Comparison of ENCODE assay signal across 8 cellular contexts in the genomic region with DNA sequence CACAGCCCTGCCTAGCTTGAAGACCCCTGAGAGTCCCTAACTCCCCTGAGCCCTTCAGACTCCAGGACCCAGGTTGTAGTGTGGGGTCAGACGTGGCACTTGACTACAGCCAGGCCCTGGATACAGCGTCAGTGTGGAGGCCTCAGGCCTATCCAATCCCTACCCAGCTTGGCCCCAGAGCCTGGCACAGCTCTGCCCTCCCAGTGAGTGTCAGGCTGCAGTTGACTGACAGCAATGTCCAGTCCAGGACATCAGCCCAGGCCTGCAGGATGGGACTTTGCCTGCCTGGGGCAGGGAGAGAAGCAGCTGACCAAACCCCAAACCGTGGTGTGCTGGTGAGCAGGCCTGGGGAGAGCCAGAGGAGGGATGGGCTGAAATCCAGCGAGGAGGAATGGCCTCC. TPM values are rescaled to one million over a fixed set of nuclear protein-coding genes. Genes with fewer than 3 reads are reported as not detected.
DNase-seq lines count a peak whose midpoint lies in the region; ATAC-seq and TF ChIP-seq lines count a peak whose summit lies in the region.

No MANE protein-coding gene starts in this region.

- peaks cover 99% of the 10 kb centered on the region for H3K4me1 Mint-ChIP-seq in dendritic cell treated with granulocyte-macrophage colony-stimulating factor and Interleukin-4, amounts not matched to agents 40 ng/mL and 50 ng/mL, for 4 days (ENCODE audit: low read depth)
- H3K4me1 Mint-ChIP-seq in naive B cell = peaks cover 83 to 100% (median 96%) of the 10 kb centered on the region in 3 donors

- no peaks in the 10 kb centered on the region for H3K9me3 ChIP-seq in MG63

- H3K9me3 Mint-ChIP-seq in dendritic cell treated with granulocyte-macrophage colony-stimulating factor and Interleukin-4, amounts not matched to agents 40 ng/mL and 50 ng/mL, for 4 days = no peaks in the 10 kb centered on the region
- H3K9me3 Mint-ChIP-seq in naive B cell = no peaks in the 10 kb centered on the region

- H3K4me3 Mint-ChIP-seq in dendritic cell treated with granulocyte-macrophage colony-stimulating factor and Interleukin-4, amounts not matched to agents 40 ng/mL and 50 ng/mL, for 4 days = peak overlapping the region; percentile 67
- peak overlapping the region; percentile 77 to 94 (median 88) for H3K4me3 Mint-ChIP-seq in naive B cell

- H3K27me3 ChIP-seq in MG63 = no peaks in the 10 kb centered on the region

- ATAC-seq in naive B cell (ENCODE audit: low read depth in 2 of 2) (no peak), HG02588 (IDR thresholded peaks at IDR 0.05; ENCODE audit: unreplicated experiment) (no peak), GM21526 (IDR thresholded peaks at IDR 0.05; ENCODE audit: low FRiP score, unreplicated experiment) (no peak)

- DNase-seq in AG10803 (ENCODE audit: low read depth) (peak; percentile 53), MG63 (peak; percentile 56), naive B cell (no peak)
- DNase-seq in activated effector memory CD4-positive, alpha-beta T cell treated with anti-CD3 and anti-CD28 coated beads, Interleukin-2, amount 50 U/mL, for 16 hours = no peak
- DNase-seq in activated CD8-positive, alpha-beta memory T cell treated with anti-CD3 and anti-CD28 coated beads, Interleukin-2, amount 50 U/mL, for 48 hours = no peak

- TF ChIP-seq CTCF in AG10803 (conservative IDR thresholded peaks at IDR 0.05; ENCODE audit: low read length) = no peak

- peak overlapping the region; percentile 85 for H3K27ac Mint-ChIP-seq in dendritic cell treated with granulocyte-macrophage colony-stimulating factor and Interleukin-4, amounts not matched to agents 40 ng/mL and 50 ng/mL, for 4 days
- H3K27ac Mint-ChIP-seq in naive B cell = peak overlapping the region; percentile 98 to 99 (median 99)

- H3K36me3 Mint-ChIP-seq in dendritic cell treated with granulocyte-macrophage colony-stimulating factor and Interleukin-4, amounts not matched to agents 40 ng/mL and 50 ng/mL, for 4 days (ENCODE audit: low read depth) = peaks cover 73% of the 10 kb centered on the region
- peaks cover 0 to 8% of the 10 kb centered on the region in 2 donors for H3K36me3 Mint-ChIP-seq in naive B cell

- H3K4me3 ChIP-seq in AG10803 (ENCODE audit: low read length) = peak overlapping the region; percentile 22
- no peak overlapping the region for H3K4me3 ChIP-seq in MG63

- peaks cover 9% of the 10 kb centered on the region for H3K36me3 ChIP-seq in MG63

- no peaks in the 10 kb centered on the region for H3K27me3 Mint-ChIP-seq in dendritic cell treated with granulocyte-macrophage colony-stimulating factor and Interleukin-4, amounts not matched to agents 40 ng/mL and 50 ng/mL, for 4 days
- no peaks in the 10 kb centered on the region for H3K27me3 Mint-ChIP-seq in naive B cell

- intact Hi-C loops in dendritic cell treated with granulocyte-macrophage colony-stimulating factor and Interleukin-4, amounts not matched to agents 40 ng/mL and 50 ng/mL, for 4 days (cut with micrococcal nuclease) = loop anchor here (2.0 kb wide), 1 partner anchor 15 kb away; no protein-coding TSS in a partner anchor

RNA-seq across cellular contexts. Expression of a gene that starts 27.3 kb away (rescaled TPM):
- 39.1 and 47.2 TPM in 2 replicates for total RNA-seq in MG63 (2014; rRNA removed; shearing (Covaris generic); ENCODE audit: low replicate concordance)
- polyA plus RNA-seq in naive B cell (ENCODE audit: low read depth in 6 of 6) = 10 to 100 TPM; 16.6 to 58.8 (median 40.0) TPM

Comparison
In these comparisons a context has a peak if more than half of its experiments do, and no peak if none do; other contexts are left out.
1. DNase-seq: peak in AG10803 (single experiment) and MG63 (single experiment); none in naive B cell (single experiment), activated effector memory CD4-positive, alpha-beta T cell treated with anti-CD3 and anti-CD28 coated beads, Interleukin-2, amount 50 U/mL, for 16 hours (single experiment) and activated CD8-positive, alpha-beta memory T cell treated with anti-CD3 and anti-CD28 coated beads, Interleukin-2, amount 50 U/mL, for 48 hours (single experiment).